In genomic region chr17:39769974-39770587, GRCh38 we compare ENCODE assay signal across 8 cellular contexts. TPM values are rescaled to one million over a fixed set of nuclear protein-coding genes. Genes with fewer than 3 reads are reported as not detected.
DNase-seq lines count a peak whose midpoint lies in the region; ATAC-seq and TF ChIP-seq lines count a peak whose summit lies in the region.

No MANE protein-coding gene starts in this region.

- no peaks in the 10 kb centered on the region for H3K9me3 ChIP-seq in HCT116 (ENCODE audit: control insufficient read depth in 1 of 2, insufficient read depth in 1 of 2, low read depth in 1 of 2, low read length in 2 of 2)
- no peaks in the 10 kb centered on the region for H3K9me3 ChIP-seq in mucosa of descending colon
- H3K9me3 ChIP-seq in gastroesophageal sphincter, result no peaks in the 10 kb centered on the region

- H3K9me2 ChIP-seq in HCT116 (ENCODE audit: insufficient read depth), result no peaks in the 10 kb centered on the region

- no peak for TF ChIP-seq CTCF in HCT116 (IDR thresholded peaks at IDR 0.05 in 2 of 3, conservative IDR thresholded peaks at IDR 0.05 in 1 of 3; ENCODE audit: borderline replicate concordance in 1 of 3, insufficient read depth in 1 of 3, low read depth in 2 of 3, low read length in 2 of 3)
- no peak for TF ChIP-seq CTCF in activated CD8-positive, alpha-beta T cell treated with anti-CD3 and anti-CD28 coated beads for 36 hours (IDR thresholded peaks at IDR 0.05)
- no peak for TF ChIP-seq CTCF in mucosa of descending colon (IDR thresholded peaks at IDR 0.05)
- TF ChIP-seq CTCF in gastroesophageal sphincter (IDR thresholded peaks at IDR 0.05), result no peak

- H3K36me3 Mint-ChIP-seq in activated CD8-positive, alpha-beta T cell treated with anti-CD3 and anti-CD28 coated beads for 36 hours (ENCODE audit: low read depth), result peaks cover 74% of the 10 kb centered on the region

- peaks cover 12 to 28% of the 10 kb centered on the region in 2 experiments for H3K4me1 ChIP-seq in HCT116 (ENCODE audit: control insufficient read depth in 1 of 2, insufficient read depth in 2 of 2, low read length in 2 of 2)
- no peaks in the 10 kb centered on the region for H3K4me1 ChIP-seq in mucosa of descending colon (ENCODE audit: low read depth)
- no peaks in the 10 kb centered on the region for H3K4me1 ChIP-seq in gastroesophageal sphincter

- no peak for TF ChIP-seq RAD21 in HCT116 (IDR thresholded peaks at IDR 0.05; ENCODE audit: low read depth)

- no peak for TF ChIP-seq EP300 in gastroesophageal sphincter (IDR thresholded peaks at IDR 0.05)

- peak overlapping the region; percentile 57 for H3K4me2 ChIP-seq in HCT116 (ENCODE audit: low read length)

- no peaks in the 10 kb centered on the region for H3K9me3 Mint-ChIP-seq in activated CD8-positive, alpha-beta T cell treated with anti-CD3 and anti-CD28 coated beads for 36 hours

- H3K27me3 ChIP-seq in HCT116 (ENCODE audit: insufficient read depth, low read length) (peaks cover 9% of the 10 kb centered on the region), gastroesophageal sphincter (peaks cover 30% of the 10 kb centered on the region)

- TF ChIP-seq POLR2A in HCT116 (IDR thresholded peaks at IDR 0.05; ENCODE audit: borderline replicate concordance, extremely low read depth, insufficient read depth, insufficient read length), result no peak
- TF ChIP-seq POLR2A in gastroesophageal sphincter (IDR thresholded peaks at IDR 0.05), result no peak

- ATAC-seq in HCT116, result peak; percentile 91
- ATAC-seq in activated CD8-positive, alpha-beta T cell treated with anti-CD3 and anti-CD28 coated beads for 36 hours, result peak; percentile 81
- ATAC-seq in mucosa of descending colon, result peak; percentile 78
- no peak for ATAC-seq in gastroesophageal sphincter

- no peak overlapping the region for H3K27ac ChIP-seq in HCT116 (ENCODE audit: low read depth, low read length)
- no peak overlapping the region for H3K27ac ChIP-seq in gastroesophageal sphincter

- H3K4me3 ChIP-seq in HCT116 (replicated peaks in 1 of 2; ENCODE audit: low read depth in 1 of 2, low read length in 2 of 2) (no peak overlapping the region), mucosa of descending colon (no peak overlapping the region), gastroesophageal sphincter (no peak overlapping the region)

- H4K20me1 ChIP-seq in HCT116 (ENCODE audit: insufficient read depth), result no peaks in the 10 kb centered on the region

- H2AFZ ChIP-seq in HCT116 (ENCODE audit: low read depth, low read length, poor library complexity, severe bottlenecking), result peak overlapping the region; percentile 80

- POLR2A ChIA-PET in HCT116 (lab: Charles Lee), result no interaction called here
- POLR2A ChIA-PET in activated CD8-positive, alpha-beta T cell treated with anti-CD3 and anti-CD28 coated beads for 36 hours (lab: Charles Lee), result interaction anchor here (0.7 to 2.4 kb wide), 18 partner anchors 9 to 184 kb away, joined by 3 to 43 read pairs (median 4); partner anchors contain the start of genes IKZF3, LRRC3C and ORMDL3

- H3K36me3 ChIP-seq in HCT116 (ENCODE audit: control insufficient read depth in 1 of 2, insufficient read depth in 2 of 2, low read length in 2 of 2) (no peaks in the 10 kb centered on the region), mucosa of descending colon (ENCODE audit: low read depth) (no peaks in the 10 kb centered on the region), gastroesophageal sphincter (no peaks in the 10 kb centered on the region)

- H3K4me1 Mint-ChIP-seq in activated CD8-positive, alpha-beta T cell treated with anti-CD3 and anti-CD28 coated beads for 36 hours (ENCODE audit: low read depth), result peaks cover 95% of the 10 kb centered on the region

- intact Hi-C loops in HCT116 (cut with micrococcal nuclease), result no loop called here
- intact Hi-C loops in activated CD8-positive, alpha-beta T cell treated with anti-CD3 and anti-CD28 coated beads for 36 hours (cut with micrococcal nuclease), result loop anchor here (5.0 kb wide), 2 partner anchors 42 to 92 kb away; partner anchors contain the start of gene IKZF3
- intact Hi-C loops in mucosa of descending colon (cut with DNase I, micrococcal nuclease), result loop anchor here in 1 of 2 donors (10.0 kb wide), 1 partner anchor 95 kb away; the partner anchor contains the start of genes IKZF3 and ZPBP2

- H3K9ac ChIP-seq in HCT116 (ENCODE audit: low read length), result no peak overlapping the region

- CTCF ChIA-PET in HCT116 (lab: Charles Lee), result interaction anchor here (1.5 kb wide), 1 partner anchor 39 kb away, joined by 3 read pairs; the partner anchor contains the start of gene MIEN1
- CTCF ChIA-PET in activated CD8-positive, alpha-beta T cell treated with anti-CD3 and anti-CD28 coated beads for 36 hours (lab: Charles Lee), result interaction anchor here (0.9 to 2.0 kb wide), 7 partner anchors 9 to 147 kb away, joined by 3 to 12 read pairs (median 5); no protein-coding TSS in a partner anchor

- peak overlapping the region; percentile 18 for H3K4me3 Mint-ChIP-seq in activated CD8-positive, alpha-beta T cell treated with anti-CD3 and anti-CD28 coated beads for 36 hours

- no peaks in the 10 kb centered on the region for H3K27me3 Mint-ChIP-seq in activated CD8-positive, alpha-beta T cell treated with anti-CD3 and anti-CD28 coated beads for 36 hours

- BruUV-seq in HCT116 (replicated peaks; lab: Mats Ljungman, UMichigan), result no TSS peak

- RAD21 ChIA-PET in HCT116 (lab: Charles Lee; ENCODE audit: low non-redundant PET in 1 of 2, low total read pairs in 2 of 2, uncharacterized antibody in 2 of 2, unreplicated experiment in 2 of 2), result interaction anchor here in 1 of 2 experiments (0.6 kb wide), 1 partner anchor 694 kb away, joined by 3 read pairs; no protein-coding TSS in a partner anchor

- DNase-seq in EL, result peak; percentile 56
- DNase-seq in HCT116 (ENCODE audit: low read depth, low spot score), result peak; percentile 63
- DNase-seq in NCI-H1436 treated with DMSO at 0.1 percent for 48 hours (lab: John Stamatoyannopoulos, UW), result peak; percentile 79
- DNase-seq in activated CD8-positive, alpha-beta T cell treated with anti-CD3 and anti-CD28 coated beads for 36 hours, result peak; percentile 84
- DNase-seq in mucosa of descending colon, result no peak
- DNase-seq in germinal center (ENCODE audit: low spot score), result no peak
- DNase-seq in RPMI8226, result no peak

- H3K27ac Mint-ChIP-seq in activated CD8-positive, alpha-beta T cell treated with anti-CD3 and anti-CD28 coated beads for 36 hours, result peak overlapping the region; percentile 90

- H3K79me2 ChIP-seq in HCT116 (ENCODE audit: insufficient read depth, low read length), result no peaks in the 10 kb centered on the region

- 60 to 64% methylated on average over 7 to 8 of the region's 8 CpGs for WGBS in gastroesophageal sphincter (ENCODE audit: low coverage in 1 of 2), 2 donors

TF ChIP-seq in HCT116, 20 proteins besides CTCF, POLR2A, EP300 and RAD21 (continues in another document):
- TF ChIP-seq ZBTB33 (IDR thresholded peaks at IDR 0.05; ENCODE audit: extremely low read depth, insufficient replicate concordance, low read length) (no peak), ZFX (IDR thresholded peaks at IDR 0.05) (no peak), SRF (IDR thresholded peaks at IDR 0.05; ENCODE audit: low read depth) (0 out of 2 replicates have a peak, but pooled peaks have one; percentile 33), FOSL1 (IDR thresholded peaks at IDR 0.05; ENCODE audit: low read depth) (peak; percentile 69), ELF1 (IDR thresholded peaks at IDR 0.05; ENCODE audit: borderline replicate concordance, low read depth) (no peak), SP1 (IDR thresholded peaks at IDR 0.05; ENCODE audit: low read depth) (peak; percentile 68), POLR2AphosphoS5 (IDR thresholded peaks at IDR 0.05; ENCODE audit: low read depth, low read length) (0 out of 2 replicates have a peak, but pooled peaks have one; percentile 28), YY1 (IDR thresholded peaks at IDR 0.05; ENCODE audit: extremely low read depth, insufficient replicate concordance, low read depth, low read length) (no peak), MAX (IDR thresholded peaks at IDR 0.05) (peak; percentile 67), ZNF274 (IDR thresholded peaks at IDR 0.05; ENCODE audit: low read depth, low read length) (no peak), SIN3A (IDR thresholded peaks at IDR 0.05; ENCODE audit: low read depth) (peak; percentile 63), EGR1 (IDR thresholded peaks at IDR 0.05; ENCODE audit: low read depth) (no peak)

RNA-seq across cellular contexts. Expression of gene GRB7, which starts 32.3 kb away (rescaled TPM):
- 51.9 TPM for total RNA-seq in HCT116 (2021; ENCODE audit: unreplicated experiment)
- polyA plus RNA-seq in HCT116 (2012), result 67.5 and 67.9 TPM in 2 replicates
- 1 to 10 TPM in 1 of 2 experiments, not detected in 1; 1.2 TPM for total RNA-seq in activated CD8-positive, alpha-beta T cell treated with anti-CD3 and anti-CD28 coated beads for 36 hours
- total RNA-seq in mucosa of descending colon, result 10 to 100 TPM; 13.6 to 49.0 (median 28.0) TPM
- 1 to 10 TPM in 1 of 4 donors, under 1 TPM in 1, not detected in 2; 0.85 to 5.8 TPM for total RNA-seq in gastroesophageal sphincter

RNA-seq across cellular contexts. Expression of gene MIEN1, which starts 39.7 kb away (rescaled TPM):
- 73.9 TPM for total RNA-seq in HCT116 (2021; ENCODE audit: unreplicated experiment)
- 96.7 and 109 TPM in 2 replicates for polyA plus RNA-seq in HCT116 (2012)
- 10 to 100 TPM; 32.5 to 34.0 TPM for total RNA-seq in activated CD8-positive, alpha-beta T cell treated with anti-CD3 and anti-CD28 coated beads for 36 hours
- total RNA-seq in mucosa of descending colon, result 10 to 100 TPM; 63.2 to 84.3 (median 67.1) TPM
- total RNA-seq in gastroesophageal sphincter, result 10 to 100 TPM; 39.4 to 72.4 (median 45.2) TPM

Comparison
In these comparisons a context has a peak if more than half of its experiments do, and no peak if none do; other contexts are left out.
1. DNase-seq: peak in EL (single experiment), HCT116 (single experiment), NCI-H1436 treated with DMSO at 0.1 percent for 48 hours (single experiment) and activated CD8-positive, alpha-beta T cell treated with anti-CD3 and anti-CD28 coated beads for 36 hours (single experiment); none in mucosa of descending colon (0 of 3), germinal center (single experiment) and RPMI8226 (single experiment).